21 cellular contexts compared by ENCODE assay signal in the genomic region with DNA sequence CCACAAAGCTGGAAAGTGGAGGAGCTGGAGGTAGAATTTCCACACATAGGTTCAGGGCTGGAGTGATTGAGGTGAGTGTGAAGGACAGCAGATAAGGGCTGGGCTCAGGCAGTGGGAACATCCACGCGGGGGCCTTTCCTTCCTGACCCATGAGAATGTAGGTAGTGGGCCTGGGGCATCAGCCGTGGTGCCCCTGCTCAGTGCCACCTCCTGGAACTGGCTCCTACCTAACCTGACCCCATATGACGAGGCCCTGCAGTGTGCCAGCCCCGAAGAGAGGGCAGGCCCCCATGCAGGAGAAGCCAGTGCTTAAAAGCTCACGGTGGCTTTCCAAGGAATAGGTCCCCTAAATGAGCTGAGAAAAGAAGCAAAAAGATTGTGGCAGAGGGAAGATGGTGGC.
"Had no signal": no experiment of that assay in that cellular context is flagged by ENCODE, and none has a peak within 500 bp of the region (broad histone marks: within the 10 kb centered on the region; RNA-seq: fewer than 3 reads in every experiment).

No MANE protein-coding gene starts in this region.

- FAIRE-seq: pancreas had no signal

- H3K9me3 Mint-ChIP-seq: nephron progenitor cell had no signal

- H3K36me3 ChIP-seq: esophagus muscularis mucosa, gastrocnemius medialis, pancreas, prostate gland, spleen, uterus had no signal

- H3K4me3 Mint-ChIP-seq: naive thymus-derived CD4-positive, alpha-beta T cell; nephron progenitor cell had no signal

- H3K4me1 Mint-ChIP-seq: naive thymus-derived CD4-positive, alpha-beta T cell; nephron progenitor cell had no signal

- H3K27me3 ChIP-seq: esophagus muscularis mucosa, gastrocnemius medialis, pancreas, spleen, uterus had no signal

- H3K27ac Mint-ChIP-seq: naive thymus-derived CD4-positive, alpha-beta T cell; nephron progenitor cell had no signal

- DNase-seq: caudate nucleus; cortex of kidney; effector memory CD4-positive, alpha-beta T cell; gastrocnemius medialis; left ventricle myocardium superior; mesenchymal stem cell; naive thymus-derived CD4-positive, alpha-beta T cell; nephron progenitor cell; pancreas; spleen; stimulated activated CD4-positive, alpha-beta T cell treated with anti-CD3 and anti-CD28 coated beads, Interleukin-15, amount 100 ng/mL, for 24 hours; stimulated activated CD4-positive, alpha-beta T cell treated with anti-CD3 and anti-CD28 coated beads, Interleukin-1b, Interleukin-23, amount 100 ng/mL, for 48 hours; stimulated activated CD4-positive, alpha-beta T cell treated with anti-CD3 and anti-CD28 coated beads, Interleukin-4, amount 100 ng/mL, for 24 hours; stimulated activated naive CD4-positive, alpha-beta T cell; trophoblast cell; uterus had no signal

- H3K4me1 ChIP-seq: esophagus muscularis mucosa, gastrocnemius medialis, pancreas, prostate gland, spleen, uterus had no signal

- H3K4me3 ChIP-seq: esophagus muscularis mucosa, gastrocnemius medialis, lung, pancreas, prostate gland, spleen, uterus had no signal

- H3K27ac ChIP-seq: epithelial cell of prostate, esophagus muscularis mucosa, gastrocnemius medialis, pancreas, prostate gland, spleen, uterus had no signal

- ATAC-seq: gastrocnemius medialis; left ventricle myocardium superior; naive thymus-derived CD4-positive, alpha-beta T cell; pancreas; sciatic nerve had no signal

- H3K9me3 ChIP-seq: esophagus muscularis mucosa, gastrocnemius medialis, pancreas, prostate gland, spleen, uterus had no signal
